18 cellular contexts compared by ENCODE assay signal in genomic region chr4:4446434-4446833, GRCh38. TPM values are rescaled to one million over a fixed set of nuclear protein-coding genes. Genes with fewer than 3 reads are reported as not detected.
"Had no signal": no experiment of that assay in that cellular context is flagged by ENCODE, and none has a peak within 500 bp of the region (broad histone marks: within the 10 kb centered on the region; RNA-seq: fewer than 3 reads in every experiment).

No MANE protein-coding gene starts in this region.

- DNase-seq: activated CD4-positive, alpha-beta T cell treated with anti-CD3 and anti-CD28 coated beads for 1 hour; activated CD8-positive, alpha-beta T cell treated with anti-CD3 and anti-CD28 coated beads for 36 hours; activated gamma-delta T cell; activated T-cell treated with anti-CD3 and anti-CD28 coated beads, Interleukin-2, amount 50 U/mL, for 48 hours; amygdala; cerebellar nuclear complex; effector memory CD8-positive, alpha-beta T cell; heart right ventricle; midbrain; right lobe of liver; spleen; stimulated activated CD4-positive, alpha-beta T cell treated with anti-CD3 and anti-CD28 coated beads, Interleukin-1b, Interleukin-23, amount 100 ng/mL, for 48 hours had no signal

- H3K9me3 ChIP-seq: heart right ventricle, right lobe of liver, spleen, thoracic aorta had no signal

- H3K4me3 ChIP-seq: heart right ventricle, right lobe of liver, spleen, thoracic aorta had no signal

- FAIRE-seq: frontal cortex, islet of Langerhans, urothelium cell line had no signal

- H3K27ac ChIP-seq: heart right ventricle, right lobe of liver, spleen, thoracic aorta had no signal

- ATAC-seq: activated CD8-positive, alpha-beta T cell treated with anti-CD3 and anti-CD28 coated beads for 36 hours; effector memory CD8-positive, alpha-beta T cell; heart right ventricle; right lobe of liver had no signal

- H3K4me1 ChIP-seq: right lobe of liver, spleen had no signal

- H3K27me3 ChIP-seq: heart right ventricle, right lobe of liver, spleen had no signal

- H3K36me3 ChIP-seq: right lobe of liver, thoracic aorta had no signal

RNA-seq across cellular contexts. Expression of gene NSG1, which starts 59.5 kb away (rescaled TPM):
- total RNA-seq: lung microvascular endothelial cell, osteocyte had no signal
